1 cellular context compared by ENCODE assay signal in the genomic region with DNA sequence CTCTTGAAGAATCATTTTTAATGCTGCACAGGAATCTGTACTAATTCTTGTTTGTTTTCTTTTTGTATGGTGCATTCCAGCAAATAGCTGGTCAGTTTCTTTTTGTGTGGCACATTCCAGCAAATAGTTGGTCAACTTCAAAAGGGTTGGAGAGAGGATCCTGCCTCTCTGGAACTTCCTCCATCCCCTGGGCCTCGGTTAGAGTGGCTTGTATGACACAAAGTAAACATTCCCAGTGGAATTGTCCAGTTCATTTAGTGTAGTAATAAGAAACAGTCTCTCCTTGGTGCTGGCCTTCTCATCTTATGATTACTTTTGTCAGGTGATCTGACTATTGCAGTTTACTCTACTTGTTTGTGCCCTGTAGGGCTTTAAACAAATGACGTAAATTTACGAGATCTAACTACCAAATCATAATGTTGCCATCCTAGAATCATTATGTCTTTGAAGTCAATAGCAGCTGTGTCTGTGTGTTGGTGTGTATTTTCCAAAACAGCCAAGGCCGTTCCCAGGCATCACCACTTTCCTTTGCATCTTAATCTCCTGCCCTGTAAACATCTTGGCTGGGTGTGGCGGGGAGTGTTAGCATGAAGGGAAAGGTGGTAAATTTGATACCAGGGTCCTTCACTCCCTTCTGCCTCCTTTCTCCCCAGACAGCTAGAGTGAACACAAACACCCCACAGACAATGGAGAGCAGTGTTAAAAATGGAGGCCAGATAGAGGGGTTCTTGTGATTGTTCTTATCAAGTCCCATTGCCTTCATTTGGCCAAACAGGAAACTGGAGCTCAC.
TF ChIP-seq lines count a peak whose summit lies in the region.

No MANE protein-coding gene starts in this region.

TF ChIP-seq in IMR-90, 13 proteins besides CTCF, POLR2A, EP300 and RAD21 (continued from another document):
- no peak for TF ChIP-seq SMC3 (IDR thresholded peaks at IDR 0.05; ENCODE audit: low read depth, low read length)
- TF ChIP-seq RFX5 (IDR thresholded peaks at IDR 0.05; ENCODE audit: low read depth, low read length) = no peak
- no peak for TF ChIP-seq FOS (IDR thresholded peaks at IDR 0.05; ENCODE audit: low read depth, low read length)
- TF ChIP-seq MXI1 (IDR thresholded peaks at IDR 0.05; ENCODE audit: borderline replicate concordance, low read depth, low read length) = no peak
- TF ChIP-seq CEBPB (IDR thresholded peaks at IDR 0.05; ENCODE audit: low read depth, low read length) = no peak
- TF ChIP-seq MAZ (IDR thresholded peaks at IDR 0.05; ENCODE audit: borderline replicate concordance, low read depth, low read length) = no peak
- TF ChIP-seq, protein P1, sequence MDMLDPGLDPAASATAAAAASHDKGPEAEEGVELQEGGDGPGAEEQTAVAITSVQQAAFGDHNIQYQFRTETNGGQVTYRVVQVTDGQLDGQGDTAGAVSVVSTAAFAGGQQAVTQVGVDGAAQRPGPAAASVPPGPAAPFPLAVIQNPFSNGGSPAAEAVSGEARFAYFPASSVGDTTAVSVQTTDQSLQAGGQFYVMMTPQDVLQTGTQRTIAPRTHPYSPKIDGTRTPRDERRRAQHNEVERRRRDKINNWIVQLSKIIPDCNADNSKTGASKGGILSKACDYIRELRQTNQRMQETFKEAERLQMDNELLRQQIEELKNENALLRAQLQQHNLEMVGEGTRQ (IDR thresholded peaks at IDR 0.05; ENCODE audit: low read depth, low read length) = no peak
- TF ChIP-seq MAFK (IDR thresholded peaks at IDR 0.05; ENCODE audit: low read depth, low read length) = no peak
- TF ChIP-seq NFE2L2 (IDR thresholded peaks at IDR 0.05; ENCODE audit: low read depth, low read length) = no peak
- TF ChIP-seq BHLHE40 (IDR thresholded peaks at IDR 0.05; ENCODE audit: low read depth, low read length) = no peak
- TF ChIP-seq CHD1 (IDR thresholded peaks at IDR 0.05; ENCODE audit: low read depth, low read length) = no peak
- TF ChIP-seq, protein P2, sequence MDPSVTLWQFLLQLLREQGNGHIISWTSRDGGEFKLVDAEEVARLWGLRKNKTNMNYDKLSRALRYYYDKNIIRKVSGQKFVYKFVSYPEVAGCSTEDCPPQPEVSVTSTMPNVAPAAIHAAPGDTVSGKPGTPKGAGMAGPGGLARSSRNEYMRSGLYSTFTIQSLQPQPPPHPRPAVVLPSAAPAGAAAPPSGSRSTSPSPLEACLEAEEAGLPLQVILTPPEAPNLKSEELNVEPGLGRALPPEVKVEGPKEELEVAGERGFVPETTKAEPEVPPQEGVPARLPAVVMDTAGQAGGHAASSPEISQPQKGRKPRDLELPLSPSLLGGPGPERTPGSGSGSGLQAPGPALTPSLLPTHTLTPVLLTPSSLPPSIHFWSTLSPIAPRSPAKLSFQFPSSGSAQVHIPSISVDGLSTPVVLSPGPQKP (IDR thresholded peaks at IDR 0.05; ENCODE audit: borderline replicate concordance, low read depth, low read length) = no peak
